Comparison of ENCODE assay signal across 1 cellular context in the genomic region with DNA sequence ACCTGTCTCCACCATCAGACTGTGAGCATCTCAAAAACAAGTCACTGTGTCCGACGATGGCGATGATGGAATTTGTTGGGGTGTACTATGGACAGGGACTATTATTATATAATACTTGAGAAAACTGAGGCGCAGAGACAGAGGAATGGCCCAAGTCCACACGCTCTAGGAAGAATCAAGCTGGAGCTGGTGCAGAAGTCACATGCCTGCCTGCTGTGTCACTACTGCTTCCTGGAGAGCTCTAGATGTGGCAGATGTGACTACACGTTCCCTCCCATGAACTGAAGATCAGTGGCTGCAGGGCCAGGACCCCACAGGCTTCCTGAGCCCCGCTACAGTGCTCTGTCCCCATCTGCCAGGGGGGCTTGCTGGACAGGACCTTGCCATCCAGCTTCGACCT.
TF ChIP-seq lines count a peak whose summit lies in the region.

No MANE protein-coding gene starts in this region.

TF ChIP-seq in HepG2, 621 proteins besides CTCF, POLR2A, EP300 and RAD21:
- peak; percentile 28; the same call in 1 of the 2 replicates for TF ChIP-seq ZNF501 (CRISPR knock-in tag; IDR thresholded peaks at IDR 0.05)
- peak; percentile 41; the same call in 1 of the 2 replicates for TF ChIP-seq BCL6 (CRISPR knock-in tag; IDR thresholded peaks at IDR 0.05)
- TF ChIP-seq ZSCAN22 (CRISPR knock-in tag; IDR thresholded peaks at IDR 0.05): peak; percentile 61; the same call in 1 of the 2 replicates
- TF ChIP-seq HOXA9 (CRISPR knock-in tag; IDR thresholded peaks at IDR 0.05; ENCODE audit: borderline replicate concordance): no peak
- TF ChIP-seq, protein P1, sequence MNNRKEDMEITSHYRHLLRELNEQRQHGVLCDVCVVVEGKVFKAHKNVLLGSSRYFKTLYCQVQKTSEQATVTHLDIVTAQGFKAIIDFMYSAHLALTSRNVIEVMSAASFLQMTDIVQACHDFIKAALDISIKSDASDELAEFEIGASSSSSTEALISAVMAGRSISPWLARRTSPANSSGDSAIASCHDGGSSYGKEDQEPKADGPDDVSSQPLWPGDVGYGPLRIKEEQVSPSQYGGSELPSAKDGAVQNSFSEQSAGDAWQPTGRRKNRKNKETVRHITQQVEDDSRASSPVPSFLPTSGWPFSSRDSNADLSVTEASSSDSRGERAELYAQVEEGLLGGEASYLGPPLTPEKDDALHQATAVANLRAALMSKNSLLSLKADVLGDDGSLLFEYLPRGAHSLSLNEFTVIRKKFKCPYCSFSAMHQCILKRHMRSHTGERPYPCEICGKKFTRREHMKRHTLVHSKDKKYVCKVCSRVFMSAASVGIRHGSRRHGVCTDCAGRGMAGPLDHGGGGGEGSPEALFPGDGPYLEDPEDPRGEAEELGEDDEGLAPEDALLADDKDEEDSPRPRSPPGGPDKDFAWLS (CRISPR knock-in tag; IDR thresholded peaks at IDR 0.05; ENCODE audit: borderline replicate concordance): no peak
- TF ChIP-seq, protein P2, sequence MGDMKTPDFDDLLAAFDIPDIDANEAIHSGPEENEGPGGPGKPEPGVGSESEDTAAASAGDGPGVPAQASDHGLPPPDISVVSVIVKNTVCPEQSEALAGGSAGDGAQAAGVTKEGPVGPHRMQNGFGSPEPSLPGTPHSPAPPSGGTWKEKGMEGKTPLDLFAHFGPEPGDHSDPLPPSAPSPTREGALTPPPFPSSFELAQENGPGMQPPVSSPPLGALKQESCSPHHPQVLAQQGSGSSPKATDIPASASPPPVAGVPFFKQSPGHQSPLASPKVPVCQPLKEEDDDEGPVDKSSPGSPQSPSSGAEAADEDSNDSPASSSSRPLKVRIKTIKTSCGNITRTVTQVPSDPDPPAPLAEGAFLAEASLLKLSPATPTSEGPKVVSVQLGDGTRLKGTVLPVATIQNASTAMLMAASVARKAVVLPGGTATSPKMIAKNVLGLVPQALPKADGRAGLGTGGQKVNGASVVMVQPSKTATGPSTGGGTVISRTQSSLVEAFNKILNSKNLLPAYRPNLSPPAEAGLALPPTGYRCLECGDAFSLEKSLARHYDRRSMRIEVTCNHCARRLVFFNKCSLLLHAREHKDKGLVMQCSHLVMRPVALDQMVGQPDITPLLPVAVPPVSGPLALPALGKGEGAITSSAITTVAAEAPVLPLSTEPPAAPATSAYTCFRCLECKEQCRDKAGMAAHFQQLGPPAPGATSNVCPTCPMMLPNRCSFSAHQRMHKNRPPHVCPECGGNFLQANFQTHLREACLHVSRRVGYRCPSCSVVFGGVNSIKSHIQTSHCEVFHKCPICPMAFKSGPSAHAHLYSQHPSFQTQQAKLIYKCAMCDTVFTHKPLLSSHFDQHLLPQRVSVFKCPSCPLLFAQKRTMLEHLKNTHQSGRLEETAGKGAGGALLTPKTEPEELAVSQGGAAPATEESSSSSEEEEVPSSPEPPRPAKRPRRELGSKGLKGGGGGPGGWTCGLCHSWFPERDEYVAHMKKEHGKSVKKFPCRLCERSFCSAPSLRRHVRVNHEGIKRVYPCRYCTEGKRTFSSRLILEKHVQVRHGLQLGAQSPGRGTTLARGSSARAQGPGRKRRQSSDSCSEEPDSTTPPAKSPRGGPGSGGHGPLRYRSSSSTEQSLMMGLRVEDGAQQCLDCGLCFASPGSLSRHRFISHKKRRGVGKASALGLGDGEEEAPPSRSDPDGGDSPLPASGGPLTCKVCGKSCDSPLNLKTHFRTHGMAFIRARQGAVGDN (CRISPR knock-in tag; IDR thresholded peaks at IDR 0.05): peak; percentile 31; the same call in 1 of the 2 replicates
- TF ChIP-seq, protein P3, sequence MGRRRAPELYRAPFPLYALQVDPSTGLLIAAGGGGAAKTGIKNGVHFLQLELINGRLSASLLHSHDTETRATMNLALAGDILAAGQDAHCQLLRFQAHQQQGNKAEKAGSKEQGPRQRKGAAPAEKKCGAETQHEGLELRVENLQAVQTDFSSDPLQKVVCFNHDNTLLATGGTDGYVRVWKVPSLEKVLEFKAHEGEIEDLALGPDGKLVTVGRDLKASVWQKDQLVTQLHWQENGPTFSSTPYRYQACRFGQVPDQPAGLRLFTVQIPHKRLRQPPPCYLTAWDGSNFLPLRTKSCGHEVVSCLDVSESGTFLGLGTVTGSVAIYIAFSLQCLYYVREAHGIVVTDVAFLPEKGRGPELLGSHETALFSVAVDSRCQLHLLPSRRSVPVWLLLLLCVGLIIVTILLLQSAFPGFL (CRISPR knock-in tag; IDR thresholded peaks at IDR 0.05): no peak
